In the genomic region with DNA sequence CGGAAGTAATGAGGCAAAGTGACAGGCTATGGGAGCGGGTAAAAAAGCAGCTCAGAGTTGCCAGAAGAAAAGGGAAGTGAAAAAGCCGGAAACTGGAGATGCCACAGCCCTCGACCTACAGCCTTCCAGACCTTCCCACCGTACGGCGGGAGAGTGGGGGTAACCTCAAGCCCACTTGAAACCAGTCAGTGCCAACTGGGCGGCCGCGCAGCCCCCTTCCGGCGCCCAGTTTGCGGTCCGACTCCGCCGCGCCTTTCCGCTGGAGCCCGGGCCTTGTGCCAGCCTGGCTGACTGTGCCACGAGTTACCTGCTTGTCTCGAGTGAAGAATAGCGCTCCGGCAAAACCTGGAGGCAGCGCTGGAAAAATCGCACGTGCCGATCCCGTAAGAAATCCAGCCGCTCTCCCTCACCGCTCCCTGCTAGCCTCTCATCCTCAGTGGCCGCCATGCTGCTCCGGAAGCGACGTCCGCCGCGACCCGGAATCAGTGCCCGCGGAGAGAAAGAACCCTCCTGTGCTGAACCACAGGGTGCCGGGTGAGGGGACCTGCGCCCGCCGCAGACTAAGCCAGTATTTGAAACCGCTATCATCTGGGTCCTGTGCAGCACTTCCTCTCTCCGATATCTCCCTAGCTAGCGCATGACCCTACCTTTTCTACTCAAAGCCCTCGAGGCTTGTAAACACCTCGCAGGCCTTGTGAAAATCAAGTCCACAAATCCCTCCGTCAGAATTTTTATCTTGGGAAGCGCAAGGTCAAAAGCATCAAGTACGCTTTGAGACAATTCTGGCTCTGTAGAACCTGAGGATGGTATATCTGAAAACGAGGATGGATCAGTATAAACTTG, we compare ENCODE assay signal across 8 cellular contexts. TPM values are rescaled to one million over a fixed set of nuclear protein-coding genes. Genes with fewer than 3 reads are reported as not detected.
A peak's percentile ranks its signal among the peaks of the same experiment; 100 is the strongest.
DNase-seq lines count a peak whose midpoint lies in the region; ATAC-seq lines count a peak whose summit lies in the region.

A gene (minus strand): TSS at position 473 of the 843 bp plus-strand sequence. CDS start 26 bp downstream, at position 447.

- DNase-seq in DMS53 (lab: John Stamatoyannopoulos, UW) (peak; percentile 84), RPMI8226 (peak; percentile 86), fibroblast of gingiva (ENCODE audit: low read depth) (peak; percentile 59), naive B cell (peak; percentile 69)
- DNase-seq in activated T-helper 1 cell treated with anti-CD3 and anti-CD28 coated beads, Interleukin-12 subunit alpha, Interleukin-12 subunit beta, Interleukin-2, Interleukin-4 antibody, amounts not matched to agents 30 ng/mL and 10 ng/mL and 1 ng/mL, durations not matched to agents 14 hours and 24 hours and 36 hours (ENCODE audit: low spot score), result peak; percentile 64

- H3K4me1 Mint-ChIP-seq in IgD-negative memory B cell (peaks cover 17 to 43% (median 40%) of the 10 kb centered on the region in 3 donors), naive B cell (peaks cover 30 to 63% (median 45%) of the 10 kb centered on the region in 3 donors)
- peaks cover 42% of the 10 kb centered on the region for H3K4me1 Mint-ChIP-seq in activated T-helper 1 cell treated with anti-CD3 and anti-CD28 coated beads, Interleukin-12 subunit alpha, Interleukin-12 subunit beta, Interleukin-2, Interleukin-4 antibody, amounts not matched to agents 30 ng/mL and 10 ng/mL and 1 ng/mL, durations not matched to agents 14 hours and 24 hours and 36 hours (ENCODE audit: low read depth)
- H3K4me1 Mint-ChIP-seq in stimulated activated memory B cell treated with anti-CD40 and anti-IgM and Interleukin-4, amounts not matched to agents 10 μg/mL and 1 μg/mL and 100 μg/mL, for 72 hours, result peaks cover 47% of the 10 kb centered on the region

- H3K9me3 Mint-ChIP-seq in IgD-negative memory B cell, result no peaks in the 10 kb centered on the region
- peaks cover 14% of the 10 kb centered on the region for H3K9me3 Mint-ChIP-seq in activated T-helper 1 cell treated with anti-CD3 and anti-CD28 coated beads, Interleukin-12 subunit alpha, Interleukin-12 subunit beta, Interleukin-2, Interleukin-4 antibody, amounts not matched to agents 30 ng/mL and 10 ng/mL and 1 ng/mL, durations not matched to agents 14 hours and 24 hours and 36 hours
- H3K9me3 Mint-ChIP-seq in naive B cell, result no peaks in the 10 kb centered on the region
- H3K9me3 Mint-ChIP-seq in stimulated activated memory B cell treated with anti-CD40 and anti-IgM and Interleukin-4, amounts not matched to agents 10 μg/mL and 1 μg/mL and 100 μg/mL, for 72 hours, result no peaks in the 10 kb centered on the region

- intact Hi-C loops in activated T-helper 1 cell treated with anti-CD3 and anti-CD28 coated beads, Interleukin-12 subunit alpha, Interleukin-12 subunit beta, Interleukin-2, Interleukin-4 antibody, amounts not matched to agents 30 ng/mL and 10 ng/mL and 1 ng/mL, durations not matched to agents 14 hours and 24 hours and 36 hours (cut with micrococcal nuclease), result loop anchor here (1.0 to 5.0 kb wide), 4 partner anchors 34 to 820 kb away; a partner anchor contains a TSS

- ATAC-seq in GM21528 (IDR thresholded peaks at IDR 0.05; ENCODE audit: low FRiP score, unreplicated experiment), result peak; percentile 95
- peak; percentile 90 to 92 for ATAC-seq in naive B cell (ENCODE audit: low read depth in 2 of 2)
- ATAC-seq in stimulated activated memory B cell treated with anti-CD40 and anti-IgM and Interleukin-4, amounts not matched to agents 10 μg/mL and 1 μg/mL and 100 μg/mL, for 72 hours, result peak; percentile 96

- H3K36me3 Mint-ChIP-seq in IgD-negative memory B cell, result no peaks in the 10 kb centered on the region
- peaks cover 15% of the 10 kb centered on the region for H3K36me3 Mint-ChIP-seq in activated T-helper 1 cell treated with anti-CD3 and anti-CD28 coated beads, Interleukin-12 subunit alpha, Interleukin-12 subunit beta, Interleukin-2, Interleukin-4 antibody, amounts not matched to agents 30 ng/mL and 10 ng/mL and 1 ng/mL, durations not matched to agents 14 hours and 24 hours and 36 hours (ENCODE audit: low read depth)
- H3K36me3 Mint-ChIP-seq in naive B cell, result no peaks in the 10 kb centered on the region
- H3K36me3 Mint-ChIP-seq in stimulated activated memory B cell treated with anti-CD40 and anti-IgM and Interleukin-4, amounts not matched to agents 10 μg/mL and 1 μg/mL and 100 μg/mL, for 72 hours, result no peaks in the 10 kb centered on the region

- H3K27me3 Mint-ChIP-seq in IgD-negative memory B cell, result no peaks in the 10 kb centered on the region
- H3K27me3 Mint-ChIP-seq in activated T-helper 1 cell treated with anti-CD3 and anti-CD28 coated beads, Interleukin-12 subunit alpha, Interleukin-12 subunit beta, Interleukin-2, Interleukin-4 antibody, amounts not matched to agents 30 ng/mL and 10 ng/mL and 1 ng/mL, durations not matched to agents 14 hours and 24 hours and 36 hours (ENCODE audit: insufficient read depth), result peaks cover 3% of the 10 kb centered on the region
- no peaks in the 10 kb centered on the region for H3K27me3 Mint-ChIP-seq in naive B cell
- no peaks in the 10 kb centered on the region for H3K27me3 Mint-ChIP-seq in stimulated activated memory B cell treated with anti-CD40 and anti-IgM and Interleukin-4, amounts not matched to agents 10 μg/mL and 1 μg/mL and 100 μg/mL, for 72 hours

- peak within 1 kb of the TSS; percentile 91 to 100 (median 97) for H3K4me3 Mint-ChIP-seq in IgD-negative memory B cell
- peak within 1 kb of the TSS; percentile 97 for H3K4me3 Mint-ChIP-seq in activated T-helper 1 cell treated with anti-CD3 and anti-CD28 coated beads, Interleukin-12 subunit alpha, Interleukin-12 subunit beta, Interleukin-2, Interleukin-4 antibody, amounts not matched to agents 30 ng/mL and 10 ng/mL and 1 ng/mL, durations not matched to agents 14 hours and 24 hours and 36 hours
- H3K4me3 Mint-ChIP-seq in naive B cell, result peak within 1 kb of the TSS; percentile 90 to 98 (median 94)
- peak within 1 kb of the TSS; percentile 80 for H3K4me3 Mint-ChIP-seq in stimulated activated memory B cell treated with anti-CD40 and anti-IgM and Interleukin-4, amounts not matched to agents 10 μg/mL and 1 μg/mL and 100 μg/mL, for 72 hours

- H3K27ac Mint-ChIP-seq in IgD-negative memory B cell (peak within 1 kb of the TSS; percentile 34 to 98 (median 98)), naive B cell (peak within 1 kb of the TSS; percentile 58 to 98 (median 97))
- H3K27ac Mint-ChIP-seq in activated T-helper 1 cell treated with anti-CD3 and anti-CD28 coated beads, Interleukin-12 subunit alpha, Interleukin-12 subunit beta, Interleukin-2, Interleukin-4 antibody, amounts not matched to agents 30 ng/mL and 10 ng/mL and 1 ng/mL, durations not matched to agents 14 hours and 24 hours and 36 hours, result peak within 1 kb of the TSS; percentile 87
- H3K27ac Mint-ChIP-seq in stimulated activated memory B cell treated with anti-CD40 and anti-IgM and Interleukin-4, amounts not matched to agents 10 μg/mL and 1 μg/mL and 100 μg/mL, for 72 hours, result peak within 1 kb of the TSS; percentile 100

RNA-seq across cellular contexts. Expression of the gene that starts here (rescaled TPM):
- polyA plus RNA-seq in IgD-negative memory B cell, result 13.3 TPM
- total RNA-seq in activated T-helper 1 cell treated with anti-CD3 and anti-CD28 coated beads, Interleukin-12 subunit alpha, Interleukin-12 subunit beta, Interleukin-2, Interleukin-4 antibody, amounts not matched to agents 30 ng/mL and 10 ng/mL and 1 ng/mL, durations not matched to agents 14 hours and 24 hours and 36 hours, result 42.7 and 42.9 TPM in 2 replicates
- polyA plus RNA-seq in naive B cell (ENCODE audit: low read depth in 6 of 6), result 10 to 100 TPM; 23.2 to 56.5 (median 34.4) TPM

Comparison
In these comparisons a context has a peak if more than half of its experiments do, and no peak if none do; other contexts are left out.
1. Peak in every context shown above with its lines: DNase-seq and ATAC-seq.